Comparison of ENCODE assay signal across 17 cellular contexts in genomic region chr7:73447121-73447520, GRCh38. TPM values are rescaled to one million over a fixed set of nuclear protein-coding genes. Genes with fewer than 3 reads are reported as not detected.
DNase-seq lines count a peak whose midpoint lies in the region; TF ChIP-seq lines count a peak whose summit lies in the region.
"Had no signal": no experiment of that assay in that cellular context is flagged by ENCODE, and none has a peak within 500 bp of the region (broad histone marks: within the 10 kb centered on the region; RNA-seq: fewer than 3 reads in every experiment).

No MANE protein-coding gene starts in this region.

- H3K36me3 Mint-ChIP-seq in MCF 10A (ENCODE audit: insufficient read depth, unreplicated experiment) (peaks cover 94% of the 10 kb centered on the region), brain (peaks cover 86% of the 10 kb centered on the region), mesothelial cell of epicardium (peaks cover 50% of the 10 kb centered on the region)

- no peak overlapping the region for H3K4me3 ChIP-seq in breast epithelium
- H3K4me3 ChIP-seq: GM12878, GM23338, HAP-1, MG63 had no signal

- no peaks in the 10 kb centered on the region for H3K27me3 ChIP-seq in breast epithelium
- H3K27me3 ChIP-seq: MG63 had no signal

- H3K9me3 Mint-ChIP-seq in MCF 10A (ENCODE audit: unreplicated experiment) (no peaks in the 10 kb centered on the region), brain (no peaks in the 10 kb centered on the region), mesothelial cell of epicardium (no peaks in the 10 kb centered on the region)
- H3K9me3 Mint-ChIP-seq: CD4-positive, alpha-beta T cell; GM23338 had no signal

- no peak for TF ChIP-seq POLR2A in breast epithelium (IDR thresholded peaks at IDR 0.05)

- H3K4me1 Mint-ChIP-seq in MCF 10A (ENCODE audit: insufficient read depth, unreplicated experiment) (no peaks in the 10 kb centered on the region), brain (peaks cover 26% of the 10 kb centered on the region), mesothelial cell of epicardium (peaks cover 4% of the 10 kb centered on the region)
- H3K4me1 Mint-ChIP-seq: GM23338 had no signal

- no peak overlapping the region for H3K27ac ChIP-seq in breast epithelium
- H3K27ac ChIP-seq in temporal lobe (ENCODE audit: low read depth, low read length), result peak overlapping the region; percentile 17

- BruUV-seq in MCF 10A (replicated peaks; lab: Mats Ljungman, UMichigan), result no TSS peak

- H3K4me3 Mint-ChIP-seq in MCF 10A (ENCODE audit: unreplicated experiment) (no peak overlapping the region), brain (no peak overlapping the region), mesothelial cell of epicardium (no peak overlapping the region)
- H3K4me3 Mint-ChIP-seq: CD4-positive, alpha-beta T cell; GM23338 had no signal

- CTCF ChIA-PET in MCF 10A (lab: Yijun Ruan, JAX), result interaction anchor here (1.2 kb wide), 1 partner anchor 10 kb away, joined by 4 read pairs; no protein-coding TSS in a partner anchor

- no peaks in the 10 kb centered on the region for H3K9me3 ChIP-seq in breast epithelium
- H3K9me3 ChIP-seq: HAP-1, MG63 had no signal

- H3K27ac Mint-ChIP-seq in MCF 10A (ENCODE audit: low read depth, unreplicated experiment) (peak overlapping the region; percentile 68), brain (peak overlapping the region; percentile 65 to 93 (median 82)), mesothelial cell of epicardium (peak overlapping the region; percentile 47)
- H3K27ac Mint-ChIP-seq: CD4-positive, alpha-beta T cell; GM23338 had no signal

- no peak for TF ChIP-seq CTCF in MCF 10A (IDR thresholded peaks at IDR 0.05; ENCODE audit: unreplicated experiment)
- TF ChIP-seq CTCF in breast epithelium (IDR thresholded peaks at IDR 0.05), result no peak
- no peak for TF ChIP-seq CTCF in brain (conservative IDR thresholded peaks at IDR 0.05)
- TF ChIP-seq CTCF in mesothelial cell of epicardium (IDR thresholded peaks at IDR 0.05; ENCODE audit: unreplicated experiment), result no peak

- POLR2A ChIA-PET in MCF 10A (lab: Yijun Ruan, JAX), result interaction anchor here (0.8 kb wide), 1 partner anchor 51 kb away, joined by 4 read pairs; no protein-coding TSS in a partner anchor

- no peaks in the 10 kb centered on the region for H3K27me3 Mint-ChIP-seq in MCF 10A (ENCODE audit: insufficient read depth, unreplicated experiment)
- H3K27me3 Mint-ChIP-seq in brain, result no peaks in the 10 kb centered on the region
- no peaks in the 10 kb centered on the region for H3K27me3 Mint-ChIP-seq in mesothelial cell of epicardium (ENCODE audit: low read depth)
- H3K27me3 Mint-ChIP-seq: CD4-positive, alpha-beta T cell had no signal

- no peaks in the 10 kb centered on the region for H3K4me1 ChIP-seq in breast epithelium
- H3K4me1 ChIP-seq: HAP-1 had no signal

- DNase-seq in MCF 10A (ENCODE audit: unreplicated experiment), result no peak
- DNase-seq in breast epithelium (ENCODE audit: low spot score in 2 of 2), result no peak
- no peak for DNase-seq in mesothelial cell of epicardium (ENCODE audit: low spot score in 2 of 2, unreplicated experiment in 2 of 2)
- no peak for DNase-seq in T1000 (lab: John Stamatoyannopoulos, UW)
- DNase-seq in mucosa of gallbladder (ENCODE audit: low spot score), result no peak
- no peak for DNase-seq in HuH-7.5 (ENCODE audit: low spot score)
- DNase-seq: CD4-positive, alpha-beta T cell; DND-41; Kasumi-1; MG63; NCI-H524 treated with DMSO at 0.1 percent for 48 hours; SIG-M5 had no signal

- intact Hi-C loops in MCF 10A (cut with micrococcal nuclease) (no loop called here), breast epithelium (cut with DNase I; ENCODE audit: low total_unique reads) (no loop called here)

- H3K36me3 ChIP-seq in breast epithelium, result no peaks in the 10 kb centered on the region

RNA-seq across cellular contexts. Expression of gene FZD9, which starts 13.5 kb away (rescaled TPM):
- total RNA-seq in MCF 10A (2022), result not detected in 2 replicates
- 1 to 10 TPM in 1 of 3 donors, under 1 TPM in 2; 0.44 to 4.3 (median 0.98) TPM for total RNA-seq in breast epithelium
- polyA plus RNA-seq in brain (ENCODE audit: insufficient read depth, low read depth, low replicate concordance), result 45.1 TPM
- total RNA-seq in mesothelial cell of epicardium, result 0.66 to 1.1 TPM (median 1.0 TPM) in 3 replicates
- 3.0 TPM for total RNA-seq in temporal lobe
- 0.29 TPM for total RNA-seq in mucosa of gallbladder
- total RNA-seq: CD4-positive, alpha-beta T cell; GM12878 had no signal
